In genomic region chr7:24573554-24574338, GRCh38 we compare ENCODE assay signal across 8 cellular contexts. TPM values are rescaled to one million over a fixed set of nuclear protein-coding genes. Genes with fewer than 3 reads are reported as not detected.
DNase-seq lines count a peak whose midpoint lies in the region; ATAC-seq and TF ChIP-seq lines count a peak whose summit lies in the region.

No MANE protein-coding gene starts in this region.

- intact Hi-C loops in natural killer cell (cut with micrococcal nuclease): loop anchor here (5.0 kb wide), 2 partner anchors 131 to 281 kb away; no protein-coding TSS in a partner anchor

- H3K27ac Mint-ChIP-seq in natural killer cell: peak overlapping the region; percentile 61 to 82

- no peaks in the 10 kb centered on the region for H3K36me3 Mint-ChIP-seq in natural killer cell

- H3K79me2 ChIP-seq in fibroblast of lung (ENCODE audit: control insufficient read depth, insufficient read depth, low read length): peaks cover 24% of the 10 kb centered on the region

- H3K27ac ChIP-seq in fibroblast of lung (ENCODE audit: insufficient read depth, low read length) (peak overlapping the region; percentile 30), thymus (ENCODE audit: low read depth) (peak overlapping the region; percentile 84)

- no peaks in the 10 kb centered on the region for H3K4me1 ChIP-seq in fibroblast of lung (ENCODE audit: control insufficient read depth, extremely low read depth, insufficient read depth, low read length)
- H3K4me1 ChIP-seq in thymus (ENCODE audit: control insufficient read depth, insufficient read depth, low read length): peaks cover 6% of the 10 kb centered on the region

- H3K27me3 ChIP-seq in fibroblast of lung (ENCODE audit: control insufficient read depth, insufficient read depth, low read length): peaks cover 6% of the 10 kb centered on the region
- peaks cover 4% of the 10 kb centered on the region for H3K27me3 ChIP-seq in thymus (ENCODE audit: control insufficient read depth, insufficient read depth)

- H3K4me1 Mint-ChIP-seq in natural killer cell: peaks cover 26 to 29% of the 10 kb centered on the region in 2 donors

- DNase-seq in AG09309 (ENCODE audit: low read depth) (no peak), NCI-H748 (lab: John Stamatoyannopoulos, UW; ENCODE audit: unreplicated experiment) (peak; percentile 77), fibroblast of lung (ENCODE audit: low read depth in 2 of 2) (peak; percentile 42 to 70), natural killer cell (peak; percentile 40)
- peak; percentile 62 to 70 for DNase-seq in activated T-cell treated with anti-CD3 and anti-CD28 coated beads, Interleukin-2, amount 50 U/mL, for 48 hours

- WGBS in thymus: under 1% methylated on average over 100 of the region's 101 CpGs

- H3K4me2 ChIP-seq in fibroblast of lung (ENCODE audit: extremely low read depth, insufficient read depth, low read length): peak overlapping the region; percentile 76

- H3K36me3 ChIP-seq in fibroblast of lung (ENCODE audit: control insufficient read depth, insufficient read depth, low read length) (no peaks in the 10 kb centered on the region), thymus (ENCODE audit: control insufficient read depth, insufficient read depth) (no peaks in the 10 kb centered on the region)

- H4K20me1 ChIP-seq in fibroblast of lung (ENCODE audit: control insufficient read depth, extremely low read depth, insufficient read depth, low read length): no peaks in the 10 kb centered on the region

- H3K27me3 Mint-ChIP-seq in natural killer cell (ENCODE audit: low read depth in 2 of 2): peaks cover 21% of the 10 kb centered on the region in 2 donors

- TF ChIP-seq CTCF in AG09309 (IDR thresholded peaks at IDR 0.05; ENCODE audit: control insufficient read depth, insufficient read depth, low read depth, low read length, missing control alignments) (no peak), fibroblast of lung (conservative IDR thresholded peaks at IDR 0.05 in 1 of 2, IDR thresholded peaks at IDR 0.05 in 1 of 2; ENCODE audit: low read depth in 1 of 2, low read length in 2 of 2) (no peak), natural killer cell (IDR thresholded peaks at IDR 0.05) (no peak)

- H3K9me3 ChIP-seq in fibroblast of lung (ENCODE audit: control insufficient read depth, insufficient read depth, low read depth, low read length) (no peaks in the 10 kb centered on the region), thymus (ENCODE audit: control insufficient read depth) (no peaks in the 10 kb centered on the region)

- H3K4me3 ChIP-seq in AG09309 (ENCODE audit: control insufficient read depth, low read depth, low read length) (peak overlapping the region; percentile 80), fibroblast of lung (replicated peaks in 1 of 4; ENCODE audit: control extremely low read depth in 1 of 4, insufficient read depth in 1 of 4, low read depth in 3 of 4, low read length in 4 of 4) (peak overlapping the region; percentile 44 to 93 (median 74)), thymus (ENCODE audit: low read length) (peak overlapping the region; percentile 81)

- no peaks in the 10 kb centered on the region for H3K9me3 Mint-ChIP-seq in natural killer cell

- peak overlapping the region; percentile 68 for H2AFZ ChIP-seq in fibroblast of lung (ENCODE audit: low read length)

- H3K9ac ChIP-seq in fibroblast of lung (ENCODE audit: insufficient read depth, low read length): peak overlapping the region; percentile 58

- peak overlapping the region; percentile 95 for H3K4me3 Mint-ChIP-seq in natural killer cell

- ATAC-seq in GM18861 (IDR thresholded peaks at IDR 0.05; ENCODE audit: unreplicated experiment): peak; percentile 20
- peak; percentile 34 for ATAC-seq in HG03039 (IDR thresholded peaks at IDR 0.05; ENCODE audit: unreplicated experiment)
- ATAC-seq in natural killer cell: peak; percentile 30 to 43 (median 42)

RNA-seq across cellular contexts. Expression of gene PALS2, which starts 0.5 kb away (rescaled TPM):
- total RNA-seq in fibroblast of lung (18.5 and 27.0 TPM in 2 replicates), natural killer cell (10 to 100 TPM; 15.2 to 16.3 (median 15.4) TPM)
- polyA plus RNA-seq in fibroblast of lung (12.0 and 13.0 TPM in 2 replicates), thymus (3.2 TPM)
- 6.6 and 11.5 TPM in 2 replicates for polyA plus RNA-seq in fibroblast of lung (2012)
- 1.6 and 6.5 TPM in 2 replicates for polyA minus RNA-seq in fibroblast of lung (ENCODE audit: low replicate concordance)
